ENCODE assay signal across 15 cellular contexts in the genomic region with DNA sequence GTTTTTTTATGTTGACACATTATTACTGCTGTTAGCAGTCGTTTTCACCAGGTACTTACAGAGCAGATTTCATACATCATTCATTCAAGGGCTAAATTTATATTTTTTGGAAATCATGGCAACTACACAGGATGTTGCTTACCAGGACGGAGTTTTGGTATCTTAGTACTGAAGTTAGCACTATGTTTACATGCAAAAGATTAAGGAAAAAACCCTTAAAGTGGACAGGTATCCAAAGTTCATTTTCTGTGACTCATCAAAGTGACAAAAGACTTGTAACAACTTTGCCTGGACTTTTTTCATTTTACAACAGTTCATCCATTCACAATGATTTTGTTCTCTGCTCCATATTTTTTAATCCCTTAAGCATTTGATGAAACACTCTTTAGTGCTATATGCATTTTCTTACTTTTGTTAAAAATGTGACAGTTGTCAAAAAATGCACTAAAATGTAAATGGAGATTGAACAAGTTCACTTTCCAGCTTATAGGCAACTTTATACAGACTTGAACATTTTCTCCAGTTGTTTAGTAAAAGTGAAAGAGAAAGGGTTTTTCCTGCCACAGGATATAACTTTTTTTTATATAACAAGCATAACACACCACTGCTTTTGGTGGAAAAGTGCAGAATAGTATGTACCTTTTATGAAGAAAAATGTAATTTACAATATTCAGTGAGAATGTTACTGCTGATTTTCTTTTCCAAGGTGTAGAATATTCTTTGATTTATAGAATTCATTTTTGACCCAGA.
DNase-seq lines count a peak whose midpoint lies in the region; ATAC-seq, FAIRE-seq and TF ChIP-seq lines count a peak whose summit lies in the region.
"Had no signal": no experiment of that assay in that cellular context is flagged by ENCODE, and none has a peak within 500 bp of the region (broad histone marks: within the 10 kb centered on the region; RNA-seq: fewer than 3 reads in every experiment).

No MANE protein-coding gene starts in this region.

- no peaks in the 10 kb centered on the region for H3K9me1 ChIP-seq in endothelial cell of umbilical vein (replicated peaks; ENCODE audit: control insufficient read depth, extremely low read depth, insufficient read depth, low read length)

- H3K36me3 Mint-ChIP-seq in T-helper 2 cell treated with Interferon-gamma antibody and Interleukin-4, amounts not matched to agents 5 μg/mL and 100 μg/mL, for 36 hours (ENCODE audit: low read depth), result peaks cover 51% of the 10 kb centered on the region

- TF ChIP-seq CTCF in left ventricle myocardium inferior (IDR thresholded peaks at IDR 0.05; ENCODE audit: borderline replicate concordance) (no peak), right atrium auricular region (IDR thresholded peaks at IDR 0.05) (no peak), endothelial cell of umbilical vein (IDR thresholded peaks at IDR 0.05; ENCODE audit: extremely low read depth in 1 of 2, insufficient read depth in 1 of 2, low read depth in 1 of 2, low read length in 2 of 2) (no peak)

- H4K20me1 ChIP-seq in endothelial cell of umbilical vein (replicated peaks; ENCODE audit: control insufficient read depth, extremely low read depth, insufficient read depth, low read length), result no peaks in the 10 kb centered on the region

- H3K4me2 ChIP-seq in endothelial cell of umbilical vein (ENCODE audit: insufficient read depth, low read length), result no peak overlapping the region

- ATAC-seq in stimulated activated naive CD8-positive, alpha-beta T cell treated with anti-CD3 and anti-CD28 coated beads, Interleukin-15, amount 100 ng/mL, for 72 hours, result peak; percentile 50

- TF ChIP-seq POLR2A in endothelial cell of umbilical vein (IDR thresholded peaks at IDR 0.05; ENCODE audit: low read depth, low read length), result no peak

- peak overlapping the region; percentile 80 for H3K27ac Mint-ChIP-seq in T-helper 2 cell treated with Interferon-gamma antibody and Interleukin-4, amounts not matched to agents 5 μg/mL and 100 μg/mL, for 36 hours
- H3K27ac Mint-ChIP-seq in stimulated activated naive CD8-positive, alpha-beta T cell treated with anti-CD3 and anti-CD28 coated beads, Interleukin-15, amount 100 ng/mL, for 72 hours, result peak overlapping the region; percentile 15 to 63

- H3K4me3 ChIP-seq in left ventricle myocardium inferior (peak overlapping the region; percentile 2), right atrium auricular region (no peak overlapping the region), endothelial cell of umbilical vein (replicated peaks in 1 of 3; ENCODE audit: insufficient read depth in 1 of 3, low read depth in 1 of 3, low read length in 3 of 3) (no peak overlapping the region)

- no peaks in the 10 kb centered on the region for H3K9me3 Mint-ChIP-seq in T-helper 2 cell treated with Interferon-gamma antibody and Interleukin-4, amounts not matched to agents 5 μg/mL and 100 μg/mL, for 36 hours
- no peaks in the 10 kb centered on the region for H3K9me3 Mint-ChIP-seq in stimulated activated naive CD8-positive, alpha-beta T cell treated with anti-CD3 and anti-CD28 coated beads, Interleukin-15, amount 100 ng/mL, for 72 hours

- POLR2A ChIA-PET in endothelial cell of umbilical vein (lab: Charles Lee), result no interaction called here

- no peak for FAIRE-seq in endothelial cell of umbilical vein (lab: Jason Lieb, UNC)
- FAIRE-seq: RCC 7860 had no signal

- no peaks in the 10 kb centered on the region for H3K27me3 Mint-ChIP-seq in T-helper 2 cell treated with Interferon-gamma antibody and Interleukin-4, amounts not matched to agents 5 μg/mL and 100 μg/mL, for 36 hours (ENCODE audit: low read depth)
- no peaks in the 10 kb centered on the region for H3K27me3 Mint-ChIP-seq in stimulated activated naive CD8-positive, alpha-beta T cell treated with anti-CD3 and anti-CD28 coated beads, Interleukin-15, amount 100 ng/mL, for 72 hours

- H3K9me3 ChIP-seq in left ventricle myocardium inferior (replicated peaks), result no peaks in the 10 kb centered on the region
- no peaks in the 10 kb centered on the region for H3K9me3 ChIP-seq in right atrium auricular region
- no peaks in the 10 kb centered on the region for H3K9me3 ChIP-seq in endothelial cell of umbilical vein (replicated peaks; ENCODE audit: control insufficient read depth, insufficient read depth, low read length)

- peaks cover 29% of the 10 kb centered on the region for H3K4me1 Mint-ChIP-seq in T-helper 2 cell treated with Interferon-gamma antibody and Interleukin-4, amounts not matched to agents 5 μg/mL and 100 μg/mL, for 36 hours (ENCODE audit: low read depth)
- H3K4me1 Mint-ChIP-seq in stimulated activated naive CD8-positive, alpha-beta T cell treated with anti-CD3 and anti-CD28 coated beads, Interleukin-15, amount 100 ng/mL, for 72 hours, result peaks cover 38% of the 10 kb centered on the region

- H3K27ac ChIP-seq in left ventricle myocardium inferior (replicated peaks) (peak overlapping the region; percentile 66), right atrium auricular region (no peak overlapping the region), endothelial cell of umbilical vein (ENCODE audit: insufficient read depth, low read depth, low read length) (no peak overlapping the region)

- H3K27me3 ChIP-seq in left ventricle myocardium inferior (ENCODE audit: low read depth) (no peaks in the 10 kb centered on the region), right atrium auricular region (no peaks in the 10 kb centered on the region), endothelial cell of umbilical vein (ENCODE audit: control insufficient read depth in 2 of 2, insufficient read depth in 2 of 2, low read length in 2 of 2) (no peaks in the 10 kb centered on the region)

- H3K4me1 ChIP-seq in left ventricle myocardium inferior (peaks cover 17% of the 10 kb centered on the region), right atrium auricular region (no peaks in the 10 kb centered on the region), endothelial cell of umbilical vein (ENCODE audit: control insufficient read depth, extremely low read depth, insufficient read depth, low read length) (no peaks in the 10 kb centered on the region)

- intact Hi-C loops in left ventricle myocardium inferior (cut with micrococcal nuclease), result no loop called here
- intact Hi-C loops in endothelial cell of umbilical vein (cut with micrococcal nuclease), result no loop called here

- peak overlapping the region; percentile 59 for H3K4me3 Mint-ChIP-seq in T-helper 2 cell treated with Interferon-gamma antibody and Interleukin-4, amounts not matched to agents 5 μg/mL and 100 μg/mL, for 36 hours
- H3K4me3 Mint-ChIP-seq in stimulated activated naive CD8-positive, alpha-beta T cell treated with anti-CD3 and anti-CD28 coated beads, Interleukin-15, amount 100 ng/mL, for 72 hours, result peak overlapping the region in 1 of 2 donors; percentile 46

- no peaks in the 10 kb centered on the region for H3K79me2 ChIP-seq in endothelial cell of umbilical vein (ENCODE audit: control insufficient read depth, insufficient read depth, low read length)

- CTCF ChIA-PET in endothelial cell of umbilical vein (lab: Charles Lee), result interaction anchor here (1.3 to 1.5 kb wide), 2 partner anchors 11 to 26 kb away, joined by 3 to 4 read pairs; no protein-coding TSS in a partner anchor

- H3K36me3 ChIP-seq in left ventricle myocardium inferior, result peaks cover 28% of the 10 kb centered on the region
- peaks cover 32% of the 10 kb centered on the region for H3K36me3 ChIP-seq in right atrium auricular region
- peaks cover 0 to 6% of the 10 kb centered on the region in 2 experiments for H3K36me3 ChIP-seq in endothelial cell of umbilical vein (ENCODE audit: control insufficient read depth in 2 of 2, extremely low read depth in 1 of 2, insufficient read depth in 2 of 2, low read length in 2 of 2)

- no peak for DNase-seq in left ventricle myocardium inferior
- DNase-seq in right atrium auricular region (ENCODE audit: low spot score), result no peak
- no peak for DNase-seq in T-helper 2 cell treated with Interferon-gamma antibody and Interleukin-4, amounts not matched to agents 5 μg/mL and 100 μg/mL, for 36 hours (ENCODE audit: low spot score)
- DNase-seq in endothelial cell of umbilical vein (ENCODE audit: low read depth, low spot score), result peak; percentile 44
- no peak for DNase-seq in stimulated activated naive CD8-positive, alpha-beta T cell treated with anti-CD3 and anti-CD28 coated beads, Interleukin-15, amount 100 ng/mL, for 72 hours
- no peak for DNase-seq in germinal center (ENCODE audit: low spot score)
- no peak for DNase-seq in NCI-H526 treated with DMSO at 0.1 percent for 48 hours (lab: John Stamatoyannopoulos, UW)
- no peak for DNase-seq in NCI-H1930 (lab: John Stamatoyannopoulos, UW)
- DNase-seq: activated CD4-positive, CD25-positive, alpha-beta regulatory T cell; MM.1S; NCI-H2081; NCI-H524 treated with DMSO at 0.1 percent for 48 hours; posterior cingulate gyrus; SW 1271 had no signal

- H2AFZ ChIP-seq in endothelial cell of umbilical vein (ENCODE audit: low read depth, low read length), result no peak overlapping the region

- TSS peak; percentile 48 for BruUV-seq in endothelial cell of umbilical vein (replicated peaks; lab: Mats Ljungman, UMichigan)

- no peak overlapping the region for H3K9ac ChIP-seq in endothelial cell of umbilical vein (replicated peaks; ENCODE audit: extremely low read depth, insufficient read depth, low read length)

- dilution Hi-C loops in endothelial cell of umbilical vein (cut with MboI; ENCODE audit: extremely low pct_ligation_motif_present, low sequenced_read_pairs), result no loop called here

TF ChIP-seq in endothelial cell of umbilical vein, 7 proteins besides CTCF, POLR2A, EP300 and RAD21:
- TF ChIP-seq EZH2 (IDR thresholded peaks at IDR 0.05; ENCODE audit: borderline replicate concordance, low read depth, low read length, severe bottlenecking), result no peak
- TF ChIP-seq POLR2AphosphoS5 (IDR thresholded peaks at IDR 0.05; ENCODE audit: insufficient read depth, low read depth, low read length), result no peak
- no peak for TF ChIP-seq JUN (IDR thresholded peaks at IDR 0.05; ENCODE audit: borderline replicate concordance, insufficient read depth, insufficient read length, low read depth)
- no peak for TF ChIP-seq GATA2 (IDR thresholded peaks at IDR 0.05; ENCODE audit: insufficient read depth, insufficient read length, low read depth, low read length)
- no peak for TF ChIP-seq MYC (IDR thresholded peaks at IDR 0.05; ENCODE audit: low read depth, low read length)
- TF ChIP-seq FOS (IDR thresholded peaks at IDR 0.05; ENCODE audit: borderline replicate concordance, insufficient read depth, low read length), result no peak
- no peak for TF ChIP-seq MAX (IDR thresholded peaks at IDR 0.05; ENCODE audit: insufficient read depth, insufficient read length)
